ENCODE assay signal across 1 cellular context in the genomic region with DNA sequence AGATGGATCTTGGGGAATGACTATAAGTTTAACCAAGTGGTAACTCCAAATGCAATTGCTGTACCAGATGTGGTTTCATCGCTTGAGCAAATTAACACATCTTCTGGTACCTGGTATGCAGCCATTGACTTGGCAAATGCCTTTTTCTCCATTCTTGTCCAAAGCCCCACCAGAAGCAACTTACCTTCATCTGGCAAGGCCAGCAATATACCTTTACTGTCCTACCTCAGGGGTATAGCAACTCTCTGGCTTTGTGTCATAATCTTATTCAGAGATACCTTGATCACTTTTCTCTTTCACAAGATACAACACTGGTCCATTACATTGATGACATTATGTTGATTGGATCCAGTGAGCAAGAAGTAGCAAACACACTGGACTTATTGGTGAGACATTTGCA. TPM values are rescaled to one million over a fixed set of nuclear protein-coding genes. Genes with fewer than 3 reads are reported as not detected.
"Had no signal": no experiment of that assay in that cellular context is flagged by ENCODE, and none has a peak within 500 bp of the region (broad histone marks: within the 10 kb centered on the region; RNA-seq: fewer than 3 reads in every experiment).

No MANE protein-coding gene starts in this region.

RNA-seq across cellular contexts. Expression of a gene that starts 53.2 kb away (rescaled TPM):
- total RNA-seq: G401 had no signal
